ENCODE assay signal across 2 cellular contexts in the genomic region with DNA sequence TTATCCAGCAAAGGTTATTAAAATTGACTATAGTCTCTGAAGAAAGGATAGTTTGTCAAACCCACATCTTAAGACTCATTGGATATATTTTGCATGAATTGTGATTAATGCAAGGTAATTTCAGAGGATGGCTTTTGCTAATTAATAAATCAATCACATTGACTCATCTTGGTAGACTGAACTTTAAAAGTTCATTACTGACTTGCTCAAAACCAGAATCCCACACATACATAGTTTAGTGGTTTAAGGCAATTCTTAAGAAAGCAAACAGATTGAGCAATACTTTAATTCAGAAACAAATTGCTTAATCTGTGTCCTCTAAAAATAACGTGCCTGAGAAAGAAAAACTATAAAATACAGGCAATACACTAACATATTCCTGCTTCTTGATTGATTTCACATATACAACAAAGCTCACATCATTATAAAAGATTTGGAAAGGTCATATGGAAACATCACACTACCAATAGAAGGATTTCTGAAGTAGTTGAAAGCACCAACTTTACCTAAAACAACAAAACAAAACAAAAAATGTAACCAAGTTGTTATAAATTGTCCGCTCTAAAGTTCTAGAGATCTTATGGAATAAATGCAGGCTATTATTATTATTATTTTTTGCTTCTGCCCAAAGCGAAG.
TF ChIP-seq lines count a peak whose summit lies in the region.

No MANE protein-coding gene starts in this region.

TF ChIP-seq in GM23338, 12 proteins besides CTCF, POLR2A, EP300 and RAD21 (continues in another document):
- TF ChIP-seq ZNF114 (CRISPR knock-in tag; IDR thresholded peaks at IDR 0.05) (no peak), REST (IDR thresholded peaks at IDR 0.05; ENCODE audit: unreplicated experiment) (no peak), STAT1 (IDR thresholded peaks at IDR 0.05; ENCODE audit: unreplicated experiment) (no peak), ZNF331 (CRISPR knock-in tag; IDR thresholded peaks at IDR 0.05; ENCODE audit: low read depth) (no peak), ZNF462 (CRISPR knock-in tag; IDR thresholded peaks at IDR 0.05) (no peak), JUNB (IDR thresholded peaks at IDR 0.05; ENCODE audit: unreplicated experiment) (no peak), CREB1 (CRISPR knock-in tag; IDR thresholded peaks at IDR 0.05; ENCODE audit: low read depth) (no peak), POLR2AphosphoS5 (IDR thresholded peaks at IDR 0.05; ENCODE audit: low read depth) (no peak)
- TF ChIP-seq, protein P1, sequence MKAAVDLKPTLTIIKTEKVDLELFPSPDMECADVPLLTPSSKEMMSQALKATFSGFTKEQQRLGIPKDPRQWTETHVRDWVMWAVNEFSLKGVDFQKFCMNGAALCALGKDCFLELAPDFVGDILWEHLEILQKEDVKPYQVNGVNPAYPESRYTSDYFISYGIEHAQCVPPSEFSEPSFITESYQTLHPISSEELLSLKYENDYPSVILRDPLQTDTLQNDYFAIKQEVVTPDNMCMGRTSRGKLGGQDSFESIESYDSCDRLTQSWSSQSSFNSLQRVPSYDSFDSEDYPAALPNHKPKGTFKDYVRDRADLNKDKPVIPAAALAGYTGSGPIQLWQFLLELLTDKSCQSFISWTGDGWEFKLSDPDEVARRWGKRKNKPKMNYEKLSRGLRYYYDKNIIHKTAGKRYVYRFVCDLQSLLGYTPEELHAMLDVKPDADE (IDR thresholded peaks at IDR 0.05), result no peak

TF ChIP-seq in H1, 55 proteins besides CTCF, POLR2A, EP300 and RAD21:
- peak; percentile 29; the same call in 1 of the 2 replicates for TF ChIP-seq CEBPB (IDR thresholded peaks at IDR 0.05; ENCODE audit: low read depth, low read length)
- no peak for TF ChIP-seq EZH2 (IDR thresholded peaks at IDR 0.05; ENCODE audit: low read depth, low read length, severe bottlenecking)
